Comparison of ENCODE assay signal across 1 cellular context in the genomic region with DNA sequence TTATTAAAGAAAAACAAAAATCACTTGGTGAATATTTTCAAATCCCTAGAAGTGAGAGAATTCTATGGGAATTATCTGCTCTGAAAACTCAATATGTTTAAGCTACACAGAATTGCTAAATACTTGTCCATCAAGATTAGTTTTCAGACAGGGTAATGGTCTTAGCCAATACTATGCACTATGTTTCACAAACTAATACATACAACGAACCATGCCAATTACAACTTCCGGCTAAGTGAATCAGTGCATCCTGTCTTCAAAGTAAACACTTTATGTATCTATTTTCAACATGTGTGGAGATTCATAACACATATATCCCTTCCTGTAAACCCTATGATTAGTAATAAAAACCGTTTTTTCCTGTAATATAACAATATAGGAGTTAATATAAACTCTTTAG.
TF ChIP-seq lines count a peak whose summit lies in the region.

No MANE protein-coding gene starts in this region.

TF ChIP-seq in IMR-90, 13 proteins besides CTCF, POLR2A, EP300 and RAD21:
- TF ChIP-seq BHLHE40 (IDR thresholded peaks at IDR 0.05; ENCODE audit: low read depth, low read length), result no peak
- peak; percentile 58; the same call in 1 of the 2 replicates for TF ChIP-seq CEBPB (IDR thresholded peaks at IDR 0.05; ENCODE audit: low read depth, low read length)
